Comparison of ENCODE assay signal across 1 cellular context in the genomic region with DNA sequence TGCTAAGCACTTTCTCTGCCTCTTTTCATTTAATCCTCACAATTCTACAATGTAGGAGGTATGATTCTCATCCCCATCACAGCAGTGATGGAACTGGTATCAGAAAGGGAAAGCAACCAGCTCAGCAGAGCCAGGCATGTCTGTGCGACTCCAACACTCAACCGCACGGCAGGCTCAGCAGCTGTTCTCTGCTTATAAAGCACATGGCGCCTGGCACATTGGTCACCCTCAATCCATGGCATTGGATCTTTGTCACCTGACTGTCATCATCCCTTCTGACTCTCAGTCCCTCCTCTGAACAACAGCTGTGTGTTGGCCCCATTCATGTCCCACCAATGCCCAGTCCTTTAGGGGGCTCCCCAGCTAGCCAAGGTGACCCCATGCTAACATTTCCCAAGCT.
TF ChIP-seq lines count a peak whose summit lies in the region.

No MANE protein-coding gene starts in this region.

TF ChIP-seq in H1, 55 proteins besides CTCF, POLR2A, EP300 and RAD21:
- TF ChIP-seq GABPA (IDR thresholded peaks at IDR 0.05; ENCODE audit: borderline replicate concordance, insufficient read depth, low read length): no peak
TF ChIP-seq in H1: peak in this region for 0.
